In genomic region chr2:28407976-28408690, GRCh38 we compare ENCODE assay signal across 1 cellular context.
TF ChIP-seq lines count a peak whose summit lies in the region.

No MANE protein-coding gene starts in this region.

TF ChIP-seq in HepG2, 621 proteins besides CTCF, POLR2A, EP300 and RAD21 (continued from another document and continues in another):
- TF ChIP-seq SOX6 (IDR thresholded peaks at IDR 0.05) (no peak), SOX6 (CRISPR knock-in tag; IDR thresholded peaks at IDR 0.05) (peak; percentile 68), ZNF441 (CRISPR knock-in tag; IDR thresholded peaks at IDR 0.05; ENCODE audit: borderline replicate concordance) (peak; percentile 69; the same call in 1 of the 2 replicates), RARA (CRISPR knock-in tag; IDR thresholded peaks at IDR 0.05) (peak; percentile 61), KDM3A (CRISPR knock-in tag; IDR thresholded peaks at IDR 0.05; ENCODE audit: low read depth) (0 out of 2 replicates have a peak, but pooled peaks have one; percentile 25), TARDBP (CRISPR knock-in tag; IDR thresholded peaks at IDR 0.05) (peak; percentile 60; the same call in 1 of the 2 replicates), GABPA (IDR thresholded peaks at IDR 0.05; ENCODE audit: low read depth, low read length) (no peak), GABPA (CRISPR knock-in tag; IDR thresholded peaks at IDR 0.05; ENCODE audit: low read depth) (peak; percentile 82), ZBTB4 (CRISPR knock-in tag; IDR thresholded peaks at IDR 0.05; ENCODE audit: borderline replicate concordance) (peak; percentile 71; the same call in 1 of the 2 replicates), ZNF274 (CRISPR knock-in tag; IDR thresholded peaks at IDR 0.05) (no peak), HOXA9 (CRISPR knock-in tag; IDR thresholded peaks at IDR 0.05; ENCODE audit: borderline replicate concordance) (no peak), MIER2 (CRISPR knock-in tag; IDR thresholded peaks at IDR 0.05) (0 out of 2 replicates have a peak, but pooled peaks have one; percentile 34), AFF4 (CRISPR knock-in tag; IDR thresholded peaks at IDR 0.05) (no peak), ARNTL (CRISPR knock-in tag; IDR thresholded peaks at IDR 0.05) (0 out of 2 replicates have a peak, but pooled peaks have one; percentile 11), SIX4 (CRISPR knock-in tag; IDR thresholded peaks at IDR 0.05) (no peak), ZNF180 (CRISPR knock-in tag; IDR thresholded peaks at IDR 0.05; ENCODE audit: borderline replicate concordance, low read depth) (no peak), NR0B2 (CRISPR knock-in tag; IDR thresholded peaks at IDR 0.05) (0 out of 2 replicates have a peak, but pooled peaks have one; percentile 28), ZNF224 (CRISPR knock-in tag; IDR thresholded peaks at IDR 0.05) (no peak), KDM5B (CRISPR knock-in tag; IDR thresholded peaks at IDR 0.05; ENCODE audit: borderline replicate concordance) (peak; percentile 58), ZSCAN9 (CRISPR knock-in tag; IDR thresholded peaks at IDR 0.05; ENCODE audit: borderline replicate concordance) (no peak), ZNF329 (CRISPR knock-in tag; IDR thresholded peaks at IDR 0.05; ENCODE audit: low read depth) (no peak), ZMYM4 (CRISPR knock-in tag; IDR thresholded peaks at IDR 0.05) (peak; percentile 41; the same call in 1 of the 2 replicates), YY1 (IDR thresholded peaks at IDR 0.05; ENCODE audit: insufficient read depth, insufficient replicate concordance, low read depth, low read length) (peak; percentile 35), NONO (IDR thresholded peaks at IDR 0.05) (no peak), NONO (CRISPR knock-in tag; conservative IDR thresholded peaks at IDR 0.05) (no peak), HMG20A (CRISPR knock-in tag; IDR thresholded peaks at IDR 0.05; ENCODE audit: borderline replicate concordance) (peak; percentile 47; the same call in 1 of the 2 replicates), TERF1 (CRISPR knock-in tag; IDR thresholded peaks at IDR 0.05) (no peak), PPARG (CRISPR knock-in tag; conservative IDR thresholded peaks at IDR 0.05) (peak; percentile 57; the same call in 1 of the 2 replicates), MED13 (CRISPR knock-in tag; IDR thresholded peaks at IDR 0.05) (no peak), SKIL (CRISPR knock-in tag; IDR thresholded peaks at IDR 0.05; ENCODE audit: borderline replicate concordance) (peak; percentile 1; the same call in 1 of the 2 replicates), NR2C2 (CRISPR knock-in tag; IDR thresholded peaks at IDR 0.05; ENCODE audit: borderline replicate concordance) (peak; percentile 92), RXRB (CRISPR knock-in tag; IDR thresholded peaks at IDR 0.05; ENCODE audit: borderline replicate concordance) (peak; percentile 66; the same call in 1 of the 2 replicates), ZNF362 (CRISPR knock-in tag; IDR thresholded peaks at IDR 0.05; ENCODE audit: borderline replicate concordance) (no peak), ELK4 (CRISPR knock-in tag; IDR thresholded peaks at IDR 0.05; ENCODE audit: borderline replicate concordance) (no peak), ZMAT3 (CRISPR knock-in tag; conservative IDR thresholded peaks at IDR 0.05) (no peak), SSRP1 (CRISPR knock-in tag; IDR thresholded peaks at IDR 0.05) (no peak), TEAD3 (CRISPR knock-in tag; optimal IDR thresholded peaks at IDR 0.05; ENCODE audit: borderline replicate concordance) (peak; percentile 10), ZNF607 (CRISPR knock-in tag; IDR thresholded peaks at IDR 0.05; ENCODE audit: borderline replicate concordance) (peak; percentile 44; the same call in 1 of the 2 replicates), YEATS4 (CRISPR knock-in tag; IDR thresholded peaks at IDR 0.05; ENCODE audit: borderline replicate concordance) (peak; percentile 59; the same call in 1 of the 2 replicates)
- TF ChIP-seq, protein P1, sequence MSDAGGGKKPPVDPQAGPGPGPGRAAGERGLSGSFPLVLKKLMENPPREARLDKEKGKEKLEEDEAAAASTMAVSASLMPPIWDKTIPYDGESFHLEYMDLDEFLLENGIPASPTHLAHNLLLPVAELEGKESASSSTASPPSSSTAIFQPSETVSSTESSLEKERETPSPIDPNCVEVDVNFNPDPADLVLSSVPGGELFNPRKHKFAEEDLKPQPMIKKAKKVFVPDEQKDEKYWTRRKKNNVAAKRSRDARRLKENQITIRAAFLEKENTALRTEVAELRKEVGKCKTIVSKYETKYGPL (CRISPR knock-in tag; IDR thresholded peaks at IDR 0.05) = no peak
- TF ChIP-seq, protein P2, sequence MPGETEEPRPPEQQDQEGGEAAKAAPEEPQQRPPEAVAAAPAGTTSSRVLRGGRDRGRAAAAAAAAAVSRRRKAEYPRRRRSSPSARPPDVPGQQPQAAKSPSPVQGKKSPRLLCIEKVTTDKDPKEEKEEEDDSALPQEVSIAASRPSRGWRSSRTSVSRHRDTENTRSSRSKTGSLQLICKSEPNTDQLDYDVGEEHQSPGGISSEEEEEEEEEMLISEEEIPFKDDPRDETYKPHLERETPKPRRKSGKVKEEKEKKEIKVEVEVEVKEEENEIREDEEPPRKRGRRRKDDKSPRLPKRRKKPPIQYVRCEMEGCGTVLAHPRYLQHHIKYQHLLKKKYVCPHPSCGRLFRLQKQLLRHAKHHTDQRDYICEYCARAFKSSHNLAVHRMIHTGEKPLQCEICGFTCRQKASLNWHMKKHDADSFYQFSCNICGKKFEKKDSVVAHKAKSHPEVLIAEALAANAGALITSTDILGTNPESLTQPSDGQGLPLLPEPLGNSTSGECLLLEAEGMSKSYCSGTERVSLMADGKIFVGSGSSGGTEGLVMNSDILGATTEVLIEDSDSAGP (CRISPR knock-in tag; IDR thresholded peaks at IDR 0.05; ENCODE audit: borderline replicate concordance) = no peak
- TF ChIP-seq, protein P3, sequence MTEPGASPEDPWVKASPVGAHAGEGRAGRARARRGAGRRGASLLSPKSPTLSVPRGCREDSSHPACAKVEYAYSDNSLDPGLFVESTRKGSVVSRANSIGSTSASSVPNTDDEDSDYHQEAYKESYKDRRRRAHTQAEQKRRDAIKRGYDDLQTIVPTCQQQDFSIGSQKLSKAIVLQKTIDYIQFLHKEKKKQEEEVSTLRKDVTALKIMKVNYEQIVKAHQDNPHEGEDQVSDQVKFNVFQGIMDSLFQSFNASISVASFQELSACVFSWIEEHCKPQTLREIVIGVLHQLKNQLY (CRISPR knock-in tag; IDR thresholded peaks at IDR 0.05) = 0 out of 2 replicates have a peak, but pooled peaks have one; percentile 18
